Comparison of ENCODE assay signal across 8 cellular contexts in genomic region chr18:22930089-22930713, GRCh38. TPM values are rescaled to one million over a fixed set of nuclear protein-coding genes. Genes with fewer than 3 reads are reported as not detected.
A peak's percentile ranks its signal among the peaks of the same experiment; 100 is the strongest.
DNase-seq lines count a peak whose midpoint lies in the region; ATAC-seq and TF ChIP-seq lines count a peak whose summit lies in the region.

No MANE protein-coding gene starts in this region.

- peaks cover 20% of the 10 kb centered on the region for H3K4me1 Mint-ChIP-seq in endodermal cell

- peaks cover 2% of the 10 kb centered on the region for H3K4me1 ChIP-seq in endodermal cell (ENCODE audit: control insufficient read depth, insufficient read depth, low read length)

- H3K27ac Mint-ChIP-seq in endodermal cell, result no peak overlapping the region

- in situ Hi-C loops in GM13977 (cut with MboI; ENCODE audit: low pct_unique_long_range_greater_than_20kb, low sequenced_read_pairs, unreplicated experiment), result no loop called here

- no peak overlapping the region for H3K4me3 ChIP-seq in endodermal cell (ENCODE audit: low read length)

- no peaks in the 10 kb centered on the region for H3K9me3 ChIP-seq in endodermal cell (ENCODE audit: control insufficient read depth, low read length)

- H3K4me3 Mint-ChIP-seq in endodermal cell, result no peak overlapping the region

- DNase-seq in 8988T, result peak; percentile 92
- peak; percentile 51 for DNase-seq in GM13977 (ENCODE audit: low spot score)
- DNase-seq in NCI-H69 (lab: John Stamatoyannopoulos, UW), result peak; percentile 88
- DNase-seq in activated CD8-positive, alpha-beta memory T cell treated with anti-CD3 and anti-CD28 coated beads for 1 hour (ENCODE audit: extremely low read depth in 1 of 2, low read depth in 1 of 2), result peak; percentile 53 to 70
- DNase-seq in endodermal cell, result peak; percentile 93
- DNase-seq in mucosa of gallbladder (ENCODE audit: low spot score), result peak; percentile 83
- peak; percentile 43 to 71 for DNase-seq in stimulated activated CD8-positive, alpha-beta memory T cell treated with anti-CD3 and anti-CD28 coated beads, Interleukin-7, amount 100 ng/mL, for 1 hour (ENCODE audit: low read depth in 2 of 2)

- no peak overlapping the region for H3K27ac ChIP-seq in endodermal cell (ENCODE audit: low read depth, low read length)

- 78% methylated on average over 2 of the region's 2 CpGs; no CpG with 5 or more reads in 1 of the 2 experiments for WGBS in endodermal cell (ENCODE audit: insufficient coverage in 1 of 2, insufficient read length in 1 of 2), 2 experiments

- H3K9me3 Mint-ChIP-seq in endodermal cell, result no peaks in the 10 kb centered on the region

- H3K36me3 ChIP-seq in endodermal cell (ENCODE audit: control insufficient read depth, insufficient read depth, low read length), result no peaks in the 10 kb centered on the region

- no peaks in the 10 kb centered on the region for H3K27me3 ChIP-seq in endodermal cell (ENCODE audit: control insufficient read depth, insufficient read depth, low read length, poor library complexity, severe bottlenecking)

- TF ChIP-seq CTCF in GM13977 (IDR thresholded peaks at IDR 0.05; ENCODE audit: extremely low read depth, insufficient read depth, missing control alignments) (peak; percentile 77), endodermal cell (conservative IDR thresholded peaks at IDR 0.05) (peak; percentile 85)

- peak; percentile 29 for ATAC-seq in HG03469 (IDR thresholded peaks at IDR 0.05; ENCODE audit: unreplicated experiment)

- no peaks in the 10 kb centered on the region for H3K36me3 Mint-ChIP-seq in endodermal cell (ENCODE audit: low read depth)

- H3K9ac ChIP-seq in endodermal cell (ENCODE audit: extremely low read depth, low read length, poor library complexity, severe bottlenecking), result no peak overlapping the region

- H3K27me3 Mint-ChIP-seq in endodermal cell (ENCODE audit: insufficient read depth), result no peaks in the 10 kb centered on the region

RNA-seq across cellular contexts. Expression of gene RBBP8, which starts 2.9 kb away (rescaled TPM):
- total RNA-seq in endodermal cell (10 to 100 TPM; 44.3 to 55.5 TPM), mucosa of gallbladder (30.5 TPM)
- polyA plus RNA-seq in endodermal cell (2013, experiment 1 of 2), result 44.1 TPM
- polyA plus RNA-seq in endodermal cell (2013, experiment 2 of 2), result 46.1 TPM
